In the genomic region with DNA sequence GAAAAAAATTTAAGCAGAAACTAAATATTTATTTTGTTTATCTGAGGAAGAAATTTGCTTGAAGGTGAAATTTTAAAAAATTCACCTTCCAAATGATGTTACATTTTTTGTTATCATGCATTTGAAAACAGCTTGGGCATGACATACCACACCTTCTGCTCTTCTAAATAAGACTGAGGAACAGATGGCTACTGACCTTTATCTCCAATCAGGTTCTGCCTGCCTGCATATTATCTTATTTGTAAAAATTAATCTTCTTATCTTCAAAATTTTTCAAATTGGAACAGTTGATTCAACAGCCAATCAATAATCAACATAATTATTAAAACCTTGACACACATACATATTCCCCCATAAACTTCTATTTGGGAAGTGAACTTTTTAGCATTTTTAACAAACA, we compare ENCODE assay signal across 19 cellular contexts.
"Had no signal": no experiment of that assay in that cellular context is flagged by ENCODE, and none has a peak within 500 bp of the region (broad histone marks: within the 10 kb centered on the region; RNA-seq: fewer than 3 reads in every experiment).

No MANE protein-coding gene starts in this region.

- DNase-seq: KBM-7, MG63, NCI-H1092, NCI-H1105 treated with DMSO at 0.1 percent for 48 hours, NCI-H1417 treated with DMSO at 0.1 percent for 48 hours, NCI-H146, NCI-H187, NCI-H2029, NCI-H2081 treated with DMSO at 0.1 percent for 48 hours, NCI-H2171, NCI-H226, NCI-H446, NCI-H510A, NCI-H526, Right ventricle myocardium superior, RPMI8226, SIG-M5 had no signal

- H3K27ac ChIP-seq: SJSA1, SK-N-MC had no signal

- H3K36me3 ChIP-seq: MG63, SJSA1 had no signal

- H3K4me3 ChIP-seq: MG63, SJSA1, SK-N-MC had no signal

- H3K27me3 ChIP-seq: MG63, SJSA1 had no signal

- H3K9me3 ChIP-seq: MG63, SJSA1 had no signal

- H3K4me1 ChIP-seq: SJSA1 had no signal
